Comparison of ENCODE assay signal across 21 cellular contexts in genomic region chr6:56793938-56794337, GRCh38.
DNase-seq lines count a peak whose midpoint lies in the region; ATAC-seq and TF ChIP-seq lines count a peak whose summit lies in the region.
"Had no signal": no experiment of that assay in that cellular context is flagged by ENCODE, and none has a peak within 500 bp of the region (broad histone marks: within the 10 kb centered on the region; RNA-seq: fewer than 3 reads in every experiment).

No MANE protein-coding gene starts in this region.

- H3K4ac ChIP-seq in H9 (ENCODE audit: low read depth, low read length): no peak overlapping the region

- peaks cover 29% of the 10 kb centered on the region for H3F3A ChIP-seq in neural progenitor cell (ENCODE audit: low read depth)

- no CpG with 5 or more reads among the region's 2 CpGs for WGBS in H9 (ENCODE audit: extremely low coverage, insufficient read length, low lambda C conversion rate)
- WGBS in HUES64: 85% methylated on average over 2 of the region's 2 CpGs

- no peak overlapping the region for H4K91ac ChIP-seq in H9 (ENCODE audit: insufficient read length, low read depth, low read length)

- H3K18ac ChIP-seq in H9 (ENCODE audit: insufficient read length, low read depth, low read length): no peak overlapping the region

- H3K27ac Mint-ChIP-seq in H9: peak overlapping the region; percentile 91 to 98 (median 94)
- H3K27ac Mint-ChIP-seq in neural progenitor cell: no peak overlapping the region
- H3K27ac Mint-ChIP-seq: activated CD4-positive, alpha-beta T cell treated with anti-CD3 and anti-CD28 coated beads for 36 hours; activated naive CD4-positive, alpha-beta T cell treated with anti-CD3 and anti-CD28 coated beads, Interleukin-2, amount 50 U/mL, for 24 hours; activated T-helper 1 cell treated with anti-CD3 and anti-CD28 coated beads, Interleukin-12 subunit alpha, Interleukin-12 subunit beta, Interleukin-2, Interleukin-4 antibody, amounts not matched to agents 30 ng/mL and 10 ng/mL and 1 ng/mL, durations not matched to agents 14 hours and 24 hours and 36 hours; dendritic cell treated with granulocyte-macrophage colony-stimulating factor and Interleukin-4, amounts not matched to agents 40 ng/mL and 50 ng/mL, for 4 days; T-cell had no signal

- no peak overlapping the region for H3K14ac ChIP-seq in H9 (ENCODE audit: insufficient read depth, low read length)

- H3K4me1 Mint-ChIP-seq in H9: peaks cover 66 to 67% of the 10 kb centered on the region in 2 experiments
- H3K4me1 Mint-ChIP-seq in neural progenitor cell: peaks cover 17% of the 10 kb centered on the region
- H3K4me1 Mint-ChIP-seq: activated CD4-positive, alpha-beta T cell treated with anti-CD3 and anti-CD28 coated beads for 36 hours; activated naive CD4-positive, alpha-beta T cell treated with anti-CD3 and anti-CD28 coated beads, Interleukin-2, amount 50 U/mL, for 24 hours; T-cell had no signal

- H2AFZ ChIP-seq in H9 (ENCODE audit: low read length) (no peak overlapping the region), neural progenitor cell (replicated peaks) (no peak overlapping the region)
- H2AFZ ChIP-seq: GM23248 had no signal

- no peak overlapping the region for H2BK12ac ChIP-seq in H9 (ENCODE audit: insufficient read length, low read depth, low read length)

- H3K4me3 ChIP-seq in HUES64 (ENCODE audit: low read length) (peak overlapping the region; percentile 24; the same call in 1 of the 2 replicates), neural progenitor cell (no peak overlapping the region)
- H3K4me3 ChIP-seq: cardiac muscle cell, GM23248 had no signal

- no peak overlapping the region for H2BK15ac ChIP-seq in H9 (ENCODE audit: low read depth, low read length)

- H3K56ac ChIP-seq in H9 (ENCODE audit: insufficient read length, low read depth, low read length): no peak overlapping the region

- peaks cover 8% of the 10 kb centered on the region for H3K79me1 ChIP-seq in H9 (ENCODE audit: insufficient read depth, low read depth, low read length, poor library complexity, severe bottlenecking)

- no peak overlapping the region for H3K23ac ChIP-seq in H9 (ENCODE audit: insufficient read length, low read depth, low read length)

- H2AK5ac ChIP-seq in H9 (ENCODE audit: insufficient read length, low read length): no peak overlapping the region

- DNase-seq in H9 (no peak), neural progenitor cell (ENCODE audit: low spot score) (no peak), NCI-H1105 treated with DMSO at 0.1 percent for 48 hours (lab: John Stamatoyannopoulos, UW) (no peak), UCSD-AML1 (lab: John Stamatoyannopoulos, UW; ENCODE audit: unreplicated experiment) (no peak)
- DNase-seq: activated CD4-positive, alpha-beta T cell treated with anti-CD3 and anti-CD28 coated beads for 36 hours; anterior cingulate cortex; GM23248; NCI-H1092 treated with DMSO at 0.1 percent for 48 hours; NCI-H2029; NCI-H345; NCI-H82; SHP77 treated with DMSO at 0.1 percent for 48 hours; stimulated activated naive CD4-positive, alpha-beta T cell; T-cell had no signal

- H2BK120ac ChIP-seq in H9 (ENCODE audit: low read depth, low read length, poor library complexity, severe bottlenecking): no peak overlapping the region

- H3K9me3 ChIP-seq in H9 (ENCODE audit: control insufficient read depth, low read depth, low read length): no peaks in the 10 kb centered on the region
- H3K9me3 ChIP-seq in HUES64 (ENCODE audit: insufficient read depth, low read depth, low read length): no peaks in the 10 kb centered on the region
- no peaks in the 10 kb centered on the region for H3K9me3 ChIP-seq in neural progenitor cell (ENCODE audit: low read depth)

- no peak overlapping the region for H3T11ph ChIP-seq in H9 (ENCODE audit: low read length)

- H2BK5ac ChIP-seq in H9 (ENCODE audit: insufficient read length, low read length): no peak overlapping the region

- no peaks in the 10 kb centered on the region for H3K9me3 Mint-ChIP-seq in H9
- H3K9me3 Mint-ChIP-seq in neural progenitor cell: peaks cover 6% of the 10 kb centered on the region
- H3K9me3 Mint-ChIP-seq: activated naive CD4-positive, alpha-beta T cell treated with anti-CD3 and anti-CD28 coated beads, Interleukin-2, amount 50 U/mL, for 24 hours; activated T-helper 1 cell treated with anti-CD3 and anti-CD28 coated beads, Interleukin-12 subunit alpha, Interleukin-12 subunit beta, Interleukin-2, Interleukin-4 antibody, amounts not matched to agents 30 ng/mL and 10 ng/mL and 1 ng/mL, durations not matched to agents 14 hours and 24 hours and 36 hours; dendritic cell treated with granulocyte-macrophage colony-stimulating factor and Interleukin-4, amounts not matched to agents 40 ng/mL and 50 ng/mL, for 4 days; T-cell had no signal

- H3K9ac ChIP-seq in H9 (ENCODE audit: extremely low read depth, insufficient read length, low read length) (no peak overlapping the region), HUES64 (ENCODE audit: low read depth, low read length) (no peak overlapping the region), neural progenitor cell (no peak overlapping the region)
- H3K9ac ChIP-seq: GM23248 had no signal

- H2BK20ac ChIP-seq in H9 (ENCODE audit: low read depth, low read length, poor library complexity, severe bottlenecking): no peak overlapping the region

- H3K23me2 ChIP-seq in H9 (ENCODE audit: insufficient read length, low read depth, low read length, poor library complexity, severe bottlenecking): no peaks in the 10 kb centered on the region

- H3K4me2 ChIP-seq in H9 (ENCODE audit: insufficient read depth, insufficient read length, low read length) (peak overlapping the region; percentile 52), neural progenitor cell (peak overlapping the region; percentile 55)

- ATAC-seq in GM18511 (IDR thresholded peaks at IDR 0.05; ENCODE audit: unreplicated experiment) (peak; percentile 10), HG03469 (IDR thresholded peaks at IDR 0.05; ENCODE audit: unreplicated experiment) (no peak)
- ATAC-seq: activated CD4-positive, alpha-beta T cell treated with anti-CD3 and anti-CD28 coated beads for 36 hours; T-cell had no signal

- no peaks in the 10 kb centered on the region for H3K36me3 ChIP-seq in HUES64 (ENCODE audit: insufficient read depth, low read length)
- no peaks in the 10 kb centered on the region for H3K36me3 ChIP-seq in neural progenitor cell
- H3K36me3 ChIP-seq: cardiac muscle cell had no signal

- H3K27ac ChIP-seq in H9 (ENCODE audit: insufficient read length, low read depth, low read length) (peak overlapping the region; percentile 70), HUES64 (ENCODE audit: low read depth, low read length) (peak overlapping the region; percentile 93), neural progenitor cell (no peak overlapping the region)
- H3K27ac ChIP-seq: cardiac muscle cell, GM23248 had no signal

- H3K79me2 ChIP-seq in H9 (ENCODE audit: insufficient read depth, low read length) (peaks cover 15% of the 10 kb centered on the region; the same call in 1 of the 2 replicates), neural progenitor cell (ENCODE audit: low read depth) (peaks cover 100% of the 10 kb centered on the region)

- H4K5ac ChIP-seq in H9 (ENCODE audit: insufficient read length, low read depth, low read length): no peak overlapping the region

- no peak overlapping the region for H4K8ac ChIP-seq in H9 (replicated peaks; ENCODE audit: insufficient read length, low read depth, low read length)

- H4K20me1 ChIP-seq in H9 (ENCODE audit: control insufficient read depth, insufficient read depth, insufficient read length): no peaks in the 10 kb centered on the region
- peaks cover 67% of the 10 kb centered on the region for H4K20me1 ChIP-seq in neural progenitor cell (ENCODE audit: low read depth)

- H3K4me3 Mint-ChIP-seq in H9 (peak overlapping the region; percentile 37 to 53; a peak in 4 of 5 replicates), neural progenitor cell (no peak overlapping the region)
- H3K4me3 Mint-ChIP-seq: activated CD4-positive, alpha-beta T cell treated with anti-CD3 and anti-CD28 coated beads for 36 hours; activated naive CD4-positive, alpha-beta T cell treated with anti-CD3 and anti-CD28 coated beads, Interleukin-2, amount 50 U/mL, for 24 hours; activated T-helper 1 cell treated with anti-CD3 and anti-CD28 coated beads, Interleukin-12 subunit alpha, Interleukin-12 subunit beta, Interleukin-2, Interleukin-4 antibody, amounts not matched to agents 30 ng/mL and 10 ng/mL and 1 ng/mL, durations not matched to agents 14 hours and 24 hours and 36 hours; dendritic cell treated with granulocyte-macrophage colony-stimulating factor and Interleukin-4, amounts not matched to agents 40 ng/mL and 50 ng/mL, for 4 days; T-cell had no signal

- H3K36me3 Mint-ChIP-seq in H9 (ENCODE audit: insufficient read depth in 1 of 3, low read depth in 3 of 3): peaks cover 0 to 3% (median 0%) of the 10 kb centered on the region in 3 experiments; a peak in 4 of 7 replicates
- peaks cover 18% of the 10 kb centered on the region for H3K36me3 Mint-ChIP-seq in neural progenitor cell
- H3K36me3 Mint-ChIP-seq: activated naive CD4-positive, alpha-beta T cell treated with anti-CD3 and anti-CD28 coated beads, Interleukin-2, amount 50 U/mL, for 24 hours; T-cell had no signal

- no peaks in the 10 kb centered on the region for H3K27me3 Mint-ChIP-seq in H9 (ENCODE audit: low read depth)
- no peaks in the 10 kb centered on the region for H3K27me3 Mint-ChIP-seq in neural progenitor cell (ENCODE audit: insufficient read depth, low read depth)
- H3K27me3 Mint-ChIP-seq: dendritic cell treated with granulocyte-macrophage colony-stimulating factor and Interleukin-4, amounts not matched to agents 40 ng/mL and 50 ng/mL, for 4 days had no signal

- peaks cover 16% of the 10 kb centered on the region for H3K4me1 ChIP-seq in H9 (ENCODE audit: insufficient read depth, low read length)
- H3K4me1 ChIP-seq in HUES64 (ENCODE audit: insufficient read depth, low read length): peaks cover 50% of the 10 kb centered on the region
- peaks cover 30% of the 10 kb centered on the region for H3K4me1 ChIP-seq in neural progenitor cell

- TF ChIP-seq CTCF in H9 (conservative IDR thresholded peaks at IDR 0.05): no peak
- TF ChIP-seq CTCF in neural progenitor cell (IDR thresholded peaks at IDR 0.05): no peak

- no peaks in the 10 kb centered on the region for H3K27me3 ChIP-seq in H9 (ENCODE audit: insufficient read depth, low read length)
- no peaks in the 10 kb centered on the region for H3K27me3 ChIP-seq in HUES64 (ENCODE audit: insufficient read depth, low read length)
- H3K27me3 ChIP-seq in neural progenitor cell: no peaks in the 10 kb centered on the region
- H3K27me3 ChIP-seq: cardiac muscle cell had no signal
